In the genomic region with DNA sequence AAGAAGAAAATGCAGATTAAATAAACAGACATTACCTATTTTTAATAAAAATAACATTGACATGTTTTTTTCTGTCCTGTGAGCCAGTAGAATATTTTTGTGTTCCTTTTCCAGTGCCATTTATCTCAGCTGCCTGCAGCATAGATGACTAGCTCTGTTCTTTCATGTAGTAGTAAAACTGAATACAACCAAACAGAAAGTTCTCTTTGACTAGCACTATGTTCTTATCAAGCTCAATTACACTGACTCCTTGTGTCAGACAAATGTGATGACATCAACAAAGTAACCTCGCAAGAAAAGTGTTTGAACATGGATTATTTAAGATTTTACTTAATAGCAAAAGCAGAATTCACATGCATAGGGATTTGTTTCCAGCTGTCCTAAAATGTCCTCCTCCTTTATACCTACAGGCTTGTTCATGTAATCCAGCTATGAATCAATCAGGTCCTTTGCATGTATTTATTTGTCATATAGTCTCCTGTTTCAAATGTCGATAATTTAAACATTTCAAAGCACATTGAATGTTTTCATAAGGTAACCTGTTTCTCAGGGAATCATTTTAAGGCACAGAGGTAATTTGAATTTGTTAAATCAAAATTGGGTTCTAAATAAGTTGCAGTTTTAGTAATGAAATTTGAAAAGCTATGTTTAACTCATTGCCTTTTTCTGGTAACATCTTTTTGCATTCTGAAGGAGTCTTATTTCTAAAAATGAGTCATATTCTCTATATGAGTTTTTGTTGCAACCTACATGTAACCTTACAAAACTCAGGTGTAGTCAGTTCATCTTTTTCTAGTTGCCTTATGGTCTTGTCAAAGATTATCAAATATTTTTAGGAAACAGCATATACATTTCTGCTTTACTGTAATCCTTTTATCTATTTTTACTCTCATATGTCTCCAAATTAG, we compare ENCODE assay signal across 17 cellular contexts.
A peak's percentile ranks its signal among the peaks of the same experiment; 100 is the strongest.
DNase-seq lines count a peak whose midpoint lies in the region; ATAC-seq and TF ChIP-seq lines count a peak whose summit lies in the region.
"Had no signal": no experiment of that assay in that cellular context is flagged by ENCODE, and none has a peak within 500 bp of the region (broad histone marks: within the 10 kb centered on the region; RNA-seq: fewer than 3 reads in every experiment).

No MANE protein-coding gene starts in this region.

- ATAC-seq in GM18502 (IDR thresholded peaks at IDR 0.05; ENCODE audit: poor library complexity, unreplicated experiment), result peak; percentile 90
- peak; percentile 42 for ATAC-seq in GM19467 (IDR thresholded peaks at IDR 0.05; ENCODE audit: unreplicated experiment)
- peak; percentile 85 for ATAC-seq in HG02885 (IDR thresholded peaks at IDR 0.05; ENCODE audit: poor library complexity, unreplicated experiment)
- peak; percentile 89 for ATAC-seq in HG03575 (IDR thresholded peaks at IDR 0.05; ENCODE audit: extremely low read depth, insufficient number of reproducible peaks, low FRiP score, unreplicated experiment)
- ATAC-seq: gastrocnemius medialis had no signal

- DNase-seq in NCI-H524 (lab: John Stamatoyannopoulos, UW) (no peak), GM10266 (ENCODE audit: extremely low spot score) (no peak), amniotic stem cell (lab: John Stamatoyannopoulos, UW) (no peak)
- no peak for DNase-seq in activated naive CD4-positive, alpha-beta T cell (lab: John Stamatoyannopoulos, UW)
- DNase-seq: activated CD8-positive, alpha-beta memory T cell treated with anti-CD3 and anti-CD28 coated beads, Interleukin-2, amount 50 U/mL, for 48 hours; DMS79 treated with DMSO at 0.1 percent for 48 hours; dorsolateral prefrontal cortex; gastrocnemius medialis; NCI-H1436 treated with DMSO at 0.1 percent for 48 hours; NCI-H526; SIG-M5; stimulated activated naive CD4-positive, alpha-beta T cell treated with Interleukin-2 at 50 U/mL for 16 hours; WERI-Rb-1 had no signal

- no peak for TF ChIP-seq CTCF in GM10266 (IDR thresholded peaks at IDR 0.05; ENCODE audit: control insufficient read depth, insufficient read depth, low read depth, missing control alignments)
